ENCODE assay signal across 16 cellular contexts in the genomic region with DNA sequence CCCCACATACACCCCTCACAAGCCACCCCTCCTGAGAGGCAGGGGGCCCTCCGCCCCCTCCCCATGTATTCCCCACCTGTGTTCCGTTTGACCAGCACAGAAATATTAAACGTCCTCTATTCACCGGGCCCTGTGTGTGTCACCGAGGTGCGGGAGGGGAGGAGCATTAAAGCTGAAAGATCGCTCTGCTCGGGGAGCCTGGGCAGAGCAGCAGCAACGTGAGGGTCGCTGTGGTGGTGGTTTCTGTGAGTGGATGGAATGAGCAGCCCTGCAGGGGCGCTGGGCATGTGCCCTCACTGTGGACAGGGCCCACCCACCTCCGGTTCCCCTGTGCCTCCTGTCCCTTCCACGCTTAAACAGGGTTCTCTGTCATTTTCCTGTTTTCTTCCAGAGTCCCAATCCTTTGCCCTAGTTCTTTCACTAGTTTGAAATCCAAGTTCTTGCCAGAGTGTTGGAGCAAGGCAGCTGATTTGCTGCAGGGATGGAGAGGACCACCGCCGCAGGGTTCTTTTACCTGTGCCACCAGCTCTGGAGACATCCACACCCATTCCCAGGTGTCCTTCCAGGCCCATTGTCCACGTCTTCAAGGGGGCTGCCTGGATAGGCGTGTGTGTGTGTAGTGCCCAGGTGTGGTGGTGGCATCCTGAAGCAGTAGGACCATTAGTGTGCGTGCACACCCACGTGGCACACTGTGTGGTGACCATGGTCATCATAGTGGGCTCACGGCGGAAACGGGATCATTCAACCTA. TPM values are rescaled to one million over a fixed set of nuclear protein-coding genes. Genes with fewer than 3 reads are reported as not detected.
A peak's percentile ranks its signal among the peaks of the same experiment; 100 is the strongest.
DNase-seq lines count a peak whose midpoint lies in the region; ATAC-seq and TF ChIP-seq lines count a peak whose summit lies in the region.
"Had no signal": no experiment of that assay in that cellular context is flagged by ENCODE, and none has a peak within 500 bp of the region (broad histone marks: within the 10 kb centered on the region; RNA-seq: fewer than 3 reads in every experiment).

No MANE protein-coding gene starts in this region.

- no peak overlapping the region for H2AFZ ChIP-seq in GM23338
- no peak overlapping the region for H2AFZ ChIP-seq in Loucy (ENCODE audit: low read length)

- TF ChIP-seq POLR2A in sigmoid colon (IDR thresholded peaks at IDR 0.05), result no peak

- intact Hi-C loops in sigmoid colon (cut with DNase I), result loop anchor here (5.0 kb wide), 1 partner anchor 177 kb away; the partner anchor contains the start of gene FRS3

- H3K4me1 ChIP-seq in GM23338 (ENCODE audit: insufficient read depth), result peaks cover 41% of the 10 kb centered on the region
- H3K4me1 ChIP-seq in Loucy (ENCODE audit: insufficient read depth, low read length, poor library complexity, severe bottlenecking), result peaks cover 61% of the 10 kb centered on the region
- H3K4me1 ChIP-seq in sigmoid colon, result peaks cover 0 to 21% (median 15%) of the 10 kb centered on the region in 4 donors

- H3K36me3 ChIP-seq in GM23338 (ENCODE audit: insufficient read depth) (no peaks in the 10 kb centered on the region), Loucy (ENCODE audit: insufficient read depth, low read length) (peaks cover 6% of the 10 kb centered on the region; the same call in 1 of the 2 replicates), sigmoid colon (peaks cover 0 to 33% (median 11%) of the 10 kb centered on the region in 4 donors)
- H3K36me3 ChIP-seq: MG63 had no signal

- H3K9me3 ChIP-seq in Loucy (ENCODE audit: insufficient read depth, low read depth, low read length) (no peaks in the 10 kb centered on the region), sigmoid colon (no peaks in the 10 kb centered on the region)
- H3K9me3 ChIP-seq: MG63 had no signal

- H3K4me3 Mint-ChIP-seq in GM23338, result no peak overlapping the region
- no peak overlapping the region for H3K4me3 Mint-ChIP-seq in mesothelial cell of epicardium
- no peak overlapping the region for H3K4me3 Mint-ChIP-seq in activated T-cell treated with anti-CD3 and anti-CD28 coated beads, Interleukin-2, amount 50 U/mL, for 4 hours
- H3K4me3 Mint-ChIP-seq: HFFc6 had no signal

- H3K4me1 Mint-ChIP-seq in GM23338, result peaks cover 51% of the 10 kb centered on the region
- peaks cover 13% of the 10 kb centered on the region for H3K4me1 Mint-ChIP-seq in mesothelial cell of epicardium
- peaks cover 3% of the 10 kb centered on the region for H3K4me1 Mint-ChIP-seq in activated T-cell treated with anti-CD3 and anti-CD28 coated beads, Interleukin-2, amount 50 U/mL, for 4 hours (ENCODE audit: low read depth)

- H3K27me3 Mint-ChIP-seq in GM23338 (ENCODE audit: insufficient read depth, low read depth, poor library complexity), result peaks cover 33% of the 10 kb centered on the region
- H3K27me3 Mint-ChIP-seq in mesothelial cell of epicardium (ENCODE audit: low read depth), result no peaks in the 10 kb centered on the region
- H3K27me3 Mint-ChIP-seq in activated T-cell treated with anti-CD3 and anti-CD28 coated beads, Interleukin-2, amount 50 U/mL, for 4 hours (ENCODE audit: low read depth), result no peaks in the 10 kb centered on the region

- no peak for TF ChIP-seq EP300 in sigmoid colon (IDR thresholded peaks at IDR 0.05)

- TF ChIP-seq CTCF in GM23338 (conservative IDR thresholded peaks at IDR 0.05; ENCODE audit: low read depth in 2 of 2) (no peak), Loucy (conservative IDR thresholded peaks at IDR 0.05; ENCODE audit: low read length) (no peak), mesothelial cell of epicardium (IDR thresholded peaks at IDR 0.05; ENCODE audit: unreplicated experiment) (no peak), sigmoid colon (IDR thresholded peaks at IDR 0.05) (no peak)

- H3K4me3 ChIP-seq in GM23338 (peak overlapping the region; percentile 39; the same call in 1 of the 2 replicates), Loucy (ENCODE audit: low read length, poor library complexity, severe bottlenecking) (peak overlapping the region; percentile 85), sigmoid colon (no peak overlapping the region)
- H3K4me3 ChIP-seq: MG63, SK-N-MC had no signal

- H3K27me3 ChIP-seq in GM23338 (ENCODE audit: insufficient read depth) (peaks cover 10% of the 10 kb centered on the region), Loucy (ENCODE audit: insufficient read depth, low read length, poor library complexity, severe bottlenecking) (no peaks in the 10 kb centered on the region), sigmoid colon (no peaks in the 10 kb centered on the region)
- H3K27me3 ChIP-seq: MG63 had no signal

- no peaks in the 10 kb centered on the region for H4K20me1 ChIP-seq in GM23338 (replicated peaks; ENCODE audit: insufficient read depth)
- no peaks in the 10 kb centered on the region for H4K20me1 ChIP-seq in Loucy (ENCODE audit: insufficient read depth, low read length, poor library complexity, severe bottlenecking)

- WGBS in sigmoid colon, 2 donors, result 85 to 86% methylated on average over 22 of the region's 22 CpGs

- H3K36me3 Mint-ChIP-seq in GM23338 (ENCODE audit: low read depth), result no peaks in the 10 kb centered on the region; the same call in 2 of the 3 replicates
- peaks cover 9% of the 10 kb centered on the region for H3K36me3 Mint-ChIP-seq in mesothelial cell of epicardium
- H3K36me3 Mint-ChIP-seq in activated T-cell treated with anti-CD3 and anti-CD28 coated beads, Interleukin-2, amount 50 U/mL, for 4 hours (ENCODE audit: insufficient read depth), result peaks cover 7% of the 10 kb centered on the region

- H3F3A ChIP-seq in GM23338 (replicated peaks; ENCODE audit: low read depth), result peaks cover 5% of the 10 kb centered on the region; the same call in 1 of the 2 replicates
- H3F3A ChIP-seq in Loucy (ENCODE audit: low read depth), result peaks cover 6% of the 10 kb centered on the region; the same call in 1 of the 2 replicates

- H3K27ac Mint-ChIP-seq in GM23338 (no peak overlapping the region; the same call in 1 of the 2 replicates), mesothelial cell of epicardium (peak overlapping the region; percentile 30)
- H3K27ac Mint-ChIP-seq: HFFc6 had no signal

- H3K79me2 ChIP-seq in GM23338 (replicated peaks; ENCODE audit: insufficient read depth) (no peaks in the 10 kb centered on the region), Loucy (ENCODE audit: insufficient read depth, low read length) (peaks cover 36% of the 10 kb centered on the region)

- peak overlapping the region; percentile 77 for H3K4me2 ChIP-seq in GM23338
- peak overlapping the region; percentile 78 for H3K4me2 ChIP-seq in Loucy (ENCODE audit: low read depth, low read length, poor library complexity, severe bottlenecking)

- H3K9ac ChIP-seq in Loucy (ENCODE audit: low read depth, low read length, poor library complexity, severe bottlenecking), result peak overlapping the region; percentile 99

- H3K9me2 ChIP-seq in GM23338 (ENCODE audit: insufficient read depth) (no peaks in the 10 kb centered on the region), Loucy (replicated peaks; ENCODE audit: low read depth, low read length) (no peaks in the 10 kb centered on the region)

- no peaks in the 10 kb centered on the region for H3K9me3 Mint-ChIP-seq in GM23338
- H3K9me3 Mint-ChIP-seq in mesothelial cell of epicardium, result no peaks in the 10 kb centered on the region
- H3K9me3 Mint-ChIP-seq in activated T-cell treated with anti-CD3 and anti-CD28 coated beads, Interleukin-2, amount 50 U/mL, for 4 hours, result no peaks in the 10 kb centered on the region
- H3K9me3 Mint-ChIP-seq: HFFc6 had no signal

- ATAC-seq in GM23338 (peak; percentile 1; the same call in 1 of the 3 replicates), GM19397 (IDR thresholded peaks at IDR 0.05; ENCODE audit: unreplicated experiment) (no peak)
- ATAC-seq in activated T-cell treated with anti-CD3 and anti-CD28 coated beads, Interleukin-2, amount 50 U/mL, for 4 hours, result no peak

- H3K27ac ChIP-seq in GM23338 (ENCODE audit: low read depth) (no peak overlapping the region), sigmoid colon (peak overlapping the region in 1 of 4 donors; percentile 81)
- H3K27ac ChIP-seq: SK-N-MC had no signal

- DNase-seq in GM23338 (ENCODE audit: low spot score) (no peak), mesothelial cell of epicardium (ENCODE audit: low spot score in 2 of 2, unreplicated experiment in 2 of 2) (no peak), sigmoid colon (peak; percentile 58), NCI-H2107 treated with DMSO at 0.1 percent for 48 hours (lab: John Stamatoyannopoulos, UW; ENCODE audit: unreplicated experiment) (no peak)
- no peak for DNase-seq in activated T-cell treated with anti-CD3 and anti-CD28 coated beads, Interleukin-2, amount 50 U/mL, for 4 hours
- DNase-seq: HFFc6, KG1, MG63, NCI-H1092 treated with DMSO at 0.1 percent for 48 hours, NCI-H1694 treated with DMSO at 0.1 percent for 48 hours, NCI-H446 treated with DMSO at 0.1 percent for 48 hours, NCI-H748 treated with DMSO at 0.1 percent for 48 hours had no signal

TF ChIP-seq in GM23338, 12 proteins besides CTCF, POLR2A, EP300 and RAD21 (continues in another document):
- TF ChIP-seq POLR2AphosphoS5 (IDR thresholded peaks at IDR 0.05; ENCODE audit: low read depth) (no peak), CREB1 (CRISPR knock-in tag; IDR thresholded peaks at IDR 0.05; ENCODE audit: low read depth) (no peak), STAT1 (IDR thresholded peaks at IDR 0.05; ENCODE audit: unreplicated experiment) (no peak), ZNF331 (CRISPR knock-in tag; IDR thresholded peaks at IDR 0.05; ENCODE audit: low read depth) (no peak)

RNA-seq across cellular contexts. Expression of gene MDFI, which starts 37.6 kb away (rescaled TPM):
- 41.5 and 51.4 TPM in 2 replicates for total RNA-seq in GM23338 (2014; rRNA removed; shearing (Covaris generic))
- polyA plus RNA-seq in GM23338 (2016; fragmentation: Nextera tagmentation; extraction: Ambion mirVana) (2.8 and 3.4 TPM in 2 replicates), sigmoid colon (1 to 10 TPM in 2 of 3 donors, under 1 TPM in 1; 0.69 to 7.7 (median 4.2) TPM)
- total RNA-seq in mesothelial cell of epicardium (146 to 149 TPM (median 148 TPM) in 3 replicates), sigmoid colon (1 to 10 TPM; 2.9 to 8.6 (median 5.1) TPM)
- under 1 TPM in 1 of 3 donors, not detected in 2; 0.49 TPM for total RNA-seq in activated T-cell treated with anti-CD3 and anti-CD28 coated beads, Interleukin-2, amount 50 U/mL, for 4 hours
- polyA plus RNA-seq: BJ had no signal

RNA-seq across cellular contexts. Expression of gene FOXP4, which starts 54.5 kb away (rescaled TPM):
- 9.7 and 13.5 TPM in 2 replicates for total RNA-seq in GM23338 (2014; rRNA removed; shearing (Covaris generic))
- polyA plus RNA-seq in GM23338 (2016; fragmentation: Nextera tagmentation; extraction: Ambion mirVana), result 5.1 and 6.3 TPM in 2 replicates
- total RNA-seq in mesothelial cell of epicardium, result 85.1 to 91.0 TPM (median 87.9 TPM) in 3 replicates
- total RNA-seq in sigmoid colon, result 10 to 100 TPM in 1 of 4 donors, 1 to 10 TPM in 3; 4.1 to 14.1 (median 5.8) TPM
- 10 to 100 TPM; 12.7 to 19.5 (median 15.6) TPM for polyA plus RNA-seq in sigmoid colon
- total RNA-seq in activated T-cell treated with anti-CD3 and anti-CD28 coated beads, Interleukin-2, amount 50 U/mL, for 4 hours, result 10 to 100 TPM; 23.0 to 38.6 (median 28.2) TPM

Comparison
In these comparisons a context has a peak if more than half of its experiments do, and no peak if none do; other contexts are left out.
1. H3K4me3 ChIP-seq: peak in GM23338 (single experiment) and Loucy (single experiment); none in sigmoid colon (0 of 4).